Comparison of ENCODE assay signal across 8 cellular contexts in genomic region chr3:30693470-30694120, GRCh38.
DNase-seq lines count a peak whose midpoint lies in the region; ATAC-seq, FAIRE-seq and TF ChIP-seq lines count a peak whose summit lies in the region.

No MANE protein-coding gene starts in this region.

- CTCF ChIA-PET in A673 (lab: Charles Lee) = interaction anchor here (0.5 to 2.0 kb wide), 9 partner anchors 22 to 689 kb away, joined by 3 to 15 read pairs (median 3); partner anchors contain the start of gene TGFBR2

- H3K4me3 ChIP-seq in A673 (ENCODE audit: low read depth, low read length, poor library complexity, severe bottlenecking) = no peak overlapping the region
- no peak overlapping the region for H3K4me3 ChIP-seq in HFF-Myc (replicated peaks; ENCODE audit: low read depth, low read length)
- no peak overlapping the region for H3K4me3 ChIP-seq in MM.1S (ENCODE audit: low read length)
- H3K4me3 ChIP-seq in kidney (ENCODE audit: low read length in 2 of 2) = no peak overlapping the region

- H3K9me2 ChIP-seq in MM.1S (replicated peaks; ENCODE audit: insufficient read depth, low read length) = no peaks in the 10 kb centered on the region

- H3K36me3 Mint-ChIP-seq in stimulated activated effector memory CD8-positive, alpha-beta T cell treated with anti-CD3 and anti-CD28 coated beads, Interleukin-12 subunit alpha, Interleukin-12 subunit beta, amount 100 ng/mL, for 72 hours = peaks cover 97% of the 10 kb centered on the region

- H3K27ac Mint-ChIP-seq in stimulated activated effector memory CD8-positive, alpha-beta T cell treated with anti-CD3 and anti-CD28 coated beads, Interleukin-12 subunit alpha, Interleukin-12 subunit beta, amount 100 ng/mL, for 72 hours = peak overlapping the region; percentile 90

- no peaks in the 10 kb centered on the region for H3K9me3 ChIP-seq in A673 (ENCODE audit: low read depth, low read length, poor library complexity, severe bottlenecking)
- H3K9me3 ChIP-seq in MM.1S (replicated peaks; ENCODE audit: insufficient read depth, low read length) = no peaks in the 10 kb centered on the region
- H3K9me3 ChIP-seq in kidney (ENCODE audit: control insufficient read depth in 1 of 2, low read length in 2 of 2) = no peaks in the 10 kb centered on the region

- TF ChIP-seq CTCF in A673 (conservative IDR thresholded peaks at IDR 0.05; ENCODE audit: low read depth, low read length) (peak; percentile 88), GM12872 (IDR thresholded peaks at IDR 0.05; ENCODE audit: insufficient read depth, low read depth, low read length) (peak; percentile 76), HFF-Myc (IDR thresholded peaks at IDR 0.05; ENCODE audit: low read depth, low read length, missing control alignments) (peak; percentile 71), MM.1S (IDR thresholded peaks at IDR 0.05; ENCODE audit: low read length) (peak; percentile 86), kidney (IDR thresholded peaks at IDR 0.05; ENCODE audit: borderline replicate concordance, extremely low read depth, insufficient read depth) (peak; percentile 91)

- BruUV-seq in A673 (replicated peaks; lab: Mats Ljungman, UMichigan) = no TSS peak

- no peaks in the 10 kb centered on the region for H3K27me3 ChIP-seq in A673 (replicated peaks; ENCODE audit: insufficient read depth, low read depth, low read length, poor library complexity)
- H3K27me3 ChIP-seq in MM.1S (replicated peaks; ENCODE audit: insufficient read depth, low read length) = no peaks in the 10 kb centered on the region

- FAIRE-seq in kidney (lab: Jason Lieb, UNC) = peak; percentile 92

- ATAC-seq in stimulated activated effector memory CD8-positive, alpha-beta T cell treated with anti-CD3 and anti-CD28 coated beads, Interleukin-12 subunit alpha, Interleukin-12 subunit beta, amount 100 ng/mL, for 72 hours = peak; percentile 90

- intact Hi-C loops in A673 (cut with micrococcal nuclease; ENCODE audit: unreplicated experiment) (loop anchor here (1.0 to 5.0 kb wide), 8 partner anchors 36 to 681 kb away; partner anchors contain the start of gene TGFBR2), kidney (cut with DNase I) (no loop called here)

- H2AFZ ChIP-seq in MM.1S (ENCODE audit: low read length) = no peak overlapping the region

- no peaks in the 10 kb centered on the region for H3K9me3 Mint-ChIP-seq in stimulated activated effector memory CD8-positive, alpha-beta T cell treated with anti-CD3 and anti-CD28 coated beads, Interleukin-12 subunit alpha, Interleukin-12 subunit beta, amount 100 ng/mL, for 72 hours

- H3F3A ChIP-seq in MM.1S (ENCODE audit: insufficient read depth, low read length) = no peaks in the 10 kb centered on the region

- H3K36me3 ChIP-seq in A673 (ENCODE audit: insufficient read depth, low read length, poor library complexity, severe bottlenecking) = no peaks in the 10 kb centered on the region
- no peaks in the 10 kb centered on the region for H3K36me3 ChIP-seq in MM.1S (replicated peaks; ENCODE audit: insufficient read depth, low read length)
- peaks cover 15 to 21% of the 10 kb centered on the region in 2 donors for H3K36me3 ChIP-seq in kidney (ENCODE audit: control insufficient read depth in 1 of 2, insufficient read depth in 2 of 2, low read length in 2 of 2)

- no peaks in the 10 kb centered on the region for H3K79me2 ChIP-seq in MM.1S (ENCODE audit: low read length)

- no peaks in the 10 kb centered on the region for H4K20me1 ChIP-seq in MM.1S (ENCODE audit: insufficient read depth, low read length)

- POLR2A ChIA-PET in A673 (lab: Charles Lee; ENCODE audit: low non-redundant PET) = interaction anchor here (0.6 kb wide), 1 partner anchor 659 kb away, joined by 4 read pairs; no protein-coding TSS in a partner anchor

- H3K4me1 ChIP-seq in A673 (ENCODE audit: insufficient read depth, low read length, poor library complexity, severe bottlenecking) = peaks cover 67% of the 10 kb centered on the region
- peaks cover 10% of the 10 kb centered on the region for H3K4me1 ChIP-seq in MM.1S (ENCODE audit: low read length)
- H3K4me1 ChIP-seq in kidney (ENCODE audit: control insufficient read depth in 1 of 2, insufficient read depth in 1 of 2, low read depth in 1 of 2, low read length in 2 of 2) = peaks cover 14 to 24% of the 10 kb centered on the region in 2 donors

- peaks cover 39% of the 10 kb centered on the region for H3K4me1 Mint-ChIP-seq in stimulated activated effector memory CD8-positive, alpha-beta T cell treated with anti-CD3 and anti-CD28 coated beads, Interleukin-12 subunit alpha, Interleukin-12 subunit beta, amount 100 ng/mL, for 72 hours

- DNase-seq in A673 (ENCODE audit: low spot score) (peak; percentile 89), HFF-Myc (ENCODE audit: extremely low read depth, low read depth) (peak; percentile 65), MM.1S (peak; percentile 75), SKM-1 (lab: John Stamatoyannopoulos, UW; ENCODE audit: unreplicated experiment) (peak; percentile 44), kidney (no peak)
- DNase-seq in central memory CD4-positive, alpha-beta T cell = peak; percentile 60
- DNase-seq in stimulated activated effector memory CD8-positive, alpha-beta T cell treated with anti-CD3 and anti-CD28 coated beads, Interleukin-12 subunit alpha, Interleukin-12 subunit beta, amount 100 ng/mL, for 72 hours (ENCODE audit: low spot score in 2 of 2) = no peak

- H3K27ac ChIP-seq in A673 (ENCODE audit: low read depth, low read length, poor library complexity, severe bottlenecking) (no peak overlapping the region), MM.1S (ENCODE audit: low read length) (no peak overlapping the region), kidney (ENCODE audit: low read depth in 2 of 2, low read length in 2 of 2) (no peak overlapping the region)

- H3K4me3 Mint-ChIP-seq in stimulated activated effector memory CD8-positive, alpha-beta T cell treated with anti-CD3 and anti-CD28 coated beads, Interleukin-12 subunit alpha, Interleukin-12 subunit beta, amount 100 ng/mL, for 72 hours = no peak overlapping the region

- no peak overlapping the region for H3K4me2 ChIP-seq in MM.1S (ENCODE audit: low read depth, low read length)

- H3K9ac ChIP-seq in MM.1S (ENCODE audit: low read length) = no peak overlapping the region
- no peak overlapping the region for H3K9ac ChIP-seq in kidney (ENCODE audit: low read length in 2 of 2)

Comparison
In these comparisons a context has a peak if more than half of its experiments do, and no peak if none do; other contexts are left out.
1. DNase-seq: peak in A673 (single experiment), HFF-Myc (single experiment), MM.1S (single experiment), SKM-1 (single experiment) and central memory CD4-positive, alpha-beta T cell (single experiment); none in kidney (single experiment) and stimulated activated effector memory CD8-positive, alpha-beta T cell treated with anti-CD3 and anti-CD28 coated beads, Interleukin-12 subunit alpha, Interleukin-12 subunit beta, amount 100 ng/mL, for 72 hours (0 of 2).
2. Peak in every context shown above with its lines, with median percentiles within 50 percentile points of each other: CTCF ChIP-seq.